13 cellular contexts compared by ENCODE assay signal in genomic region chr17:21370430-21370829, GRCh38. TPM values are rescaled to one million over a fixed set of nuclear protein-coding genes. Genes with fewer than 3 reads are reported as not detected.
DNase-seq lines count a peak whose midpoint lies in the region; ATAC-seq and TF ChIP-seq lines count a peak whose summit lies in the region.
"Had no signal": no experiment of that assay in that cellular context is flagged by ENCODE, and none has a peak within 500 bp of the region (broad histone marks: within the 10 kb centered on the region; RNA-seq: fewer than 3 reads in every experiment).

No MANE protein-coding gene starts in this region.

- no peaks in the 10 kb centered on the region for H3K36me3 ChIP-seq in BLaER1 treated with 17β-estradiol and CSF1 and Interleukin-3, amounts not matched to agents 10 nM and 100 nM
- H3K36me3 ChIP-seq: tibial nerve had no signal

- H3K27me3 ChIP-seq in BLaER1 treated with 17β-estradiol and CSF1 and Interleukin-3, amounts not matched to agents 10 nM and 100 nM = peaks cover 0 to 36% (median 0%) of the 10 kb centered on the region in 11 experiments; a peak in 7 of 22 replicates

- H3K4me1 Mint-ChIP-seq in glutamatergic neuron (ENCODE audit: low read depth, unreplicated experiment) (peaks cover 23% of the 10 kb centered on the region), nephron (peaks cover 17% of the 10 kb centered on the region)

- H3K4me3 Mint-ChIP-seq in glutamatergic neuron (ENCODE audit: unreplicated experiment) (no peak overlapping the region), nephron (no peak overlapping the region)

- H3K4me3 ChIP-seq in BLaER1 treated with 17β-estradiol and CSF1 and Interleukin-3, amounts not matched to agents 10 nM and 100 nM = 0 out of 20 replicates have a peak overlapping the region, but pooled peaks of 1 of the 10 experiments have one; percentile 17
- H3K4me3 ChIP-seq: tibial nerve had no signal

- H3K27ac Mint-ChIP-seq in glutamatergic neuron (ENCODE audit: unreplicated experiment) (peak overlapping the region; percentile 83), nephron (peak overlapping the region in 2 of 3 experiments; percentile 50 to 53)

- peak overlapping the region in 8 of 11 experiments; percentile 30 to 88 (median 69); a peak in 13 of 22 replicates for H3K27ac ChIP-seq in BLaER1 treated with 17β-estradiol and CSF1 and Interleukin-3, amounts not matched to agents 10 nM and 100 nM
- H3K27ac ChIP-seq: tibial nerve had no signal

- peaks cover 0 to 48% (median 8%) of the 10 kb centered on the region in 11 experiments; a peak in 11 of 22 replicates for H4K20me1 ChIP-seq in BLaER1 treated with 17β-estradiol and CSF1 and Interleukin-3, amounts not matched to agents 10 nM and 100 nM

- H3K36me3 Mint-ChIP-seq in glutamatergic neuron (ENCODE audit: unreplicated experiment) = no peaks in the 10 kb centered on the region
- H3K36me3 Mint-ChIP-seq in nephron (ENCODE audit: low read depth) = no peaks in the 10 kb centered on the region

- no peak for ATAC-seq in HG02981 (IDR thresholded peaks at IDR 0.05; ENCODE audit: unreplicated experiment)
- no peak for ATAC-seq in GM18867 (IDR thresholded peaks at IDR 0.05; ENCODE audit: unreplicated experiment)

- DNase-seq in NCI-H82 (lab: John Stamatoyannopoulos, UW) (peak; percentile 72), glutamatergic neuron (peak; percentile 59), NK-92 (lab: John Stamatoyannopoulos, UW; ENCODE audit: unreplicated experiment) (no peak), NCI-H2107 treated with DMSO at 0.1 percent for 48 hours (lab: John Stamatoyannopoulos, UW; ENCODE audit: unreplicated experiment) (no peak)
- DNase-seq: activated naive CD4-positive, alpha-beta T cell treated with Interleukin-2 at 50 U/mL for 16 hours; central memory CD4-positive, alpha-beta T cell; NCI-H1105; NCI-H510A had no signal

- H3K4me1 ChIP-seq in BLaER1 treated with 17β-estradiol and CSF1 and Interleukin-3, amounts not matched to agents 10 nM and 100 nM = peaks cover 67 to 90% (median 81%) of the 10 kb centered on the region in 10 experiments

- H3K27me3 Mint-ChIP-seq in glutamatergic neuron (ENCODE audit: unreplicated experiment) (peaks cover 14% of the 10 kb centered on the region), nephron (ENCODE audit: low read depth) (peaks cover 17% of the 10 kb centered on the region)

- H3K9ac ChIP-seq in BLaER1 treated with 17β-estradiol and CSF1 and Interleukin-3, amounts not matched to agents 10 nM and 100 nM = peak overlapping the region in 9 of 11 experiments; percentile 18 to 88 (median 40); a peak in 13 of 22 replicates

- peak overlapping the region; percentile 63 to 100 (median 99) for H3K4me2 ChIP-seq in BLaER1 treated with 17β-estradiol and CSF1 and Interleukin-3, amounts not matched to agents 10 nM and 100 nM

- no peaks in the 10 kb centered on the region for H3K9me3 ChIP-seq in BLaER1 treated with 17β-estradiol and CSF1 and Interleukin-3, amounts not matched to agents 10 nM and 100 nM (replicated peaks in 1 of 11)
- H3K9me3 ChIP-seq: tibial nerve had no signal

- no peak for TF ChIP-seq CTCF in glutamatergic neuron (IDR thresholded peaks at IDR 0.05; ENCODE audit: partially characterized antibody, unreplicated experiment)
- TF ChIP-seq CTCF in nephron (IDR thresholded peaks at IDR 0.05; ENCODE audit: unreplicated experiment in 3 of 3) = no peak

- H3K9me3 Mint-ChIP-seq in glutamatergic neuron (ENCODE audit: unreplicated experiment) (peaks cover 4% of the 10 kb centered on the region), nephron (no peaks in the 10 kb centered on the region)

RNA-seq across cellular contexts. Expression of gene KCNJ12, which starts 5.7 kb away (rescaled TPM):
- 9.6 TPM for total RNA-seq in glutamatergic neuron (ENCODE audit: unreplicated experiment)

Comparison
In these comparisons a context has a peak if more than half of its experiments do, and no peak if none do; other contexts are left out.
1. DNase-seq: peak in NCI-H82 (single experiment) and glutamatergic neuron (single experiment); none in NK-92 (single experiment) and NCI-H2107 treated with DMSO at 0.1 percent for 48 hours (single experiment).